ENCODE assay signal across 8 cellular contexts in the genomic region with DNA sequence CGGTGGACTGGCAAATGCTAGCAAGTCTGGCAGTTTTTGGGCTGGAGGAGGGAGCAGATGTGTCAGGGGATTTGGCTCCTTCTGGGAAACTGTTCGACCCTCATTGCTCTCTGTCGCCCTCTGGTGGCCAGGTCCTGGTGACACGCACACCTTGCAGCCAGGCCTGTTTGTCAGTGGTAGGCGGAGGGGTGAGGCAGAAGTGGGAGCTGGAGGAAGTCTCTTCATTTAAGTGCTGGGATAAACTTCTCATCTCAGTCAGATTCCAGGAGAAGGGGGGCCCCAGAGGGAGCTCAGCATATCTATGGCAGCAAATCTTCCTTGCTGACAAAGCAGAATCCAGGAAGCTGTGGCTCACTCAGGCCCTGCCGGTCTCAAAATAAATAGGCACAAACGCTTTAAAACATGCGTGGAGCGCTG.
A peak's percentile ranks its signal among the peaks of the same experiment; 100 is the strongest.
DNase-seq lines count a peak whose midpoint lies in the region; ATAC-seq and TF ChIP-seq lines count a peak whose summit lies in the region.

No MANE protein-coding gene starts in this region.

- H3K4me2 ChIP-seq in DOHH2 (ENCODE audit: low read length), result no peak overlapping the region

- H3K27me3 Mint-ChIP-seq in activated naive CD4-positive, alpha-beta T cell treated with anti-CD3 and anti-CD28 coated beads for 36 hours (ENCODE audit: low read depth), result peaks cover 11% of the 10 kb centered on the region

- no peaks in the 10 kb centered on the region for H3K4me1 Mint-ChIP-seq in activated naive CD4-positive, alpha-beta T cell treated with anti-CD3 and anti-CD28 coated beads for 36 hours (ENCODE audit: low read depth)

- intact Hi-C loops in activated naive CD4-positive, alpha-beta T cell treated with anti-CD3 and anti-CD28 coated beads for 36 hours (cut with micrococcal nuclease), result loop anchor here (1.0 to 5.0 kb wide), 8 partner anchors 250 to 982 kb away; a partner anchor contains a TSS
- intact Hi-C loops in Right ventricle myocardium inferior (cut with DNase I) (loop anchor here (1.0 to 10.0 kb wide), 3 partner anchors 324 to 701 kb away; a partner anchor contains a TSS), upper lobe of right lung (cut with DNase I) (no loop called here)

- DNase-seq in LoVo (ENCODE audit: low spot score), result peak; percentile 77
- DNase-seq in SHP77 (lab: John Stamatoyannopoulos, UW), result peak; percentile 56 to 77
- peak; percentile 90 for DNase-seq in activated naive CD4-positive, alpha-beta T cell treated with anti-CD3 and anti-CD28 coated beads for 36 hours
- DNase-seq in Right ventricle myocardium inferior (ENCODE audit: missing footprints), result peak; percentile 90
- peak; percentile 82 for DNase-seq in pons (ENCODE audit: low spot score)
- DNase-seq in upper lobe of right lung, result peak; percentile 91

- no peak overlapping the region for H3K27ac Mint-ChIP-seq in activated naive CD4-positive, alpha-beta T cell treated with anti-CD3 and anti-CD28 coated beads for 36 hours

- CTCF ChIA-PET in activated naive CD4-positive, alpha-beta T cell treated with anti-CD3 and anti-CD28 coated beads for 36 hours (lab: Charles Lee), result interaction anchor here (0.5 to 3.9 kb wide), 21 partner anchors 8 to 990 kb away, joined by 3 to 16 read pairs (median 4); no protein-coding TSS in a partner anchor

- H3K9me3 Mint-ChIP-seq in activated naive CD4-positive, alpha-beta T cell treated with anti-CD3 and anti-CD28 coated beads for 36 hours, result no peaks in the 10 kb centered on the region

- H3K27me3 ChIP-seq in DOHH2 (ENCODE audit: control insufficient read depth, low read length) (no peaks in the 10 kb centered on the region), upper lobe of right lung (no peaks in the 10 kb centered on the region)

- H3K4me1 ChIP-seq in DOHH2 (ENCODE audit: control insufficient read depth, low read length) (no peaks in the 10 kb centered on the region), upper lobe of right lung (no peaks in the 10 kb centered on the region)

- H3K4me3 Mint-ChIP-seq in activated naive CD4-positive, alpha-beta T cell treated with anti-CD3 and anti-CD28 coated beads for 36 hours, result no peak overlapping the region

- H3K4me3 ChIP-seq in DOHH2 (ENCODE audit: low read length) (no peak overlapping the region), upper lobe of right lung (no peak overlapping the region)

- H3K9me3 ChIP-seq in DOHH2 (ENCODE audit: control insufficient read depth, insufficient read depth, low read length) (no peaks in the 10 kb centered on the region), upper lobe of right lung (no peaks in the 10 kb centered on the region)

- H3K9me2 ChIP-seq in DOHH2 (replicated peaks; ENCODE audit: control insufficient read depth, low read length), result no peaks in the 10 kb centered on the region

- ATAC-seq in GM21786 (IDR thresholded peaks at IDR 0.05; ENCODE audit: unreplicated experiment), result peak; percentile 80
- peak; percentile 82 for ATAC-seq in Right ventricle myocardium inferior
- ATAC-seq in upper lobe of right lung, result peak; percentile 95

- peak; percentile 87 for TF ChIP-seq CTCF in DOHH2 (IDR thresholded peaks at IDR 0.05; ENCODE audit: low read depth, low read length, poor library complexity, severe bottlenecking)
- TF ChIP-seq CTCF in upper lobe of right lung (IDR thresholded peaks at IDR 0.05), result peak; percentile 94

- H3K36me3 Mint-ChIP-seq in activated naive CD4-positive, alpha-beta T cell treated with anti-CD3 and anti-CD28 coated beads for 36 hours (ENCODE audit: low read depth), result no peaks in the 10 kb centered on the region

- H3F3A ChIP-seq in DOHH2 (ENCODE audit: control insufficient read depth, insufficient read depth), result no peaks in the 10 kb centered on the region

- H3K36me3 ChIP-seq in DOHH2 (ENCODE audit: control insufficient read depth, low read length) (no peaks in the 10 kb centered on the region), upper lobe of right lung (no peaks in the 10 kb centered on the region)

- H3K27ac ChIP-seq in DOHH2 (ENCODE audit: low read depth, low read length), result no peak overlapping the region
- no peak overlapping the region for H3K27ac ChIP-seq in upper lobe of right lung

- H3K79me2 ChIP-seq in DOHH2 (ENCODE audit: control insufficient read depth, low read length), result no peaks in the 10 kb centered on the region

- H4K20me1 ChIP-seq in DOHH2 (ENCODE audit: control insufficient read depth, insufficient read depth, low read depth, low read length), result no peaks in the 10 kb centered on the region
